32 cellular contexts compared by ENCODE assay signal in genomic region chr10:5045095-5045494, GRCh38. TPM values are rescaled to one million over a fixed set of nuclear protein-coding genes. Genes with fewer than 3 reads are reported as not detected.
"Had no signal": no experiment of that assay in that cellular context is flagged by ENCODE, and none has a peak within 500 bp of the region (broad histone marks: within the 10 kb centered on the region; RNA-seq: fewer than 3 reads in every experiment).

No MANE protein-coding gene starts in this region.

- H3K27ac Mint-ChIP-seq: activated CD4-positive, alpha-beta memory T cell treated with anti-CD3 and anti-CD28 coated beads for 36 hours; activated CD4-positive, alpha-beta T cell treated with anti-CD3 and anti-CD28 coated beads, Interleukin-2, amount 10 ng/mL, durations not matched to agents 7 days and 5 days; activated naive CD4-positive, alpha-beta T cell treated with anti-CD3 and anti-CD28 coated beads, Interleukin-2, amount 50 U/mL, for 72 hours; activated naive CD8-positive, alpha-beta T cell treated with anti-CD3 and anti-CD28 coated beads, Interleukin-2, amount 50 U/mL, for 24 hours; T-cell had no signal

- ATAC-seq: activated naive CD4-positive, alpha-beta T cell treated with anti-CD3 and anti-CD28 coated beads, Interleukin-2, amount 50 U/mL, for 72 hours; activated naive CD8-positive, alpha-beta T cell treated with anti-CD3 and anti-CD28 coated beads, Interleukin-2, amount 50 U/mL, for 24 hours; activated T-cell treated with anti-CD3 and anti-CD28 coated beads, Interleukin-2, amount 50 U/mL, for 4 hours; body of pancreas; Panc1; Right ventricle myocardium inferior; T-cell had no signal

- H3K4me3 Mint-ChIP-seq: activated CD4-positive, alpha-beta memory T cell treated with anti-CD3 and anti-CD28 coated beads for 36 hours; activated CD4-positive, alpha-beta T cell treated with anti-CD3 and anti-CD28 coated beads, Interleukin-2, amount 10 ng/mL, durations not matched to agents 7 days and 5 days; activated naive CD8-positive, alpha-beta T cell treated with anti-CD3 and anti-CD28 coated beads, Interleukin-2, amount 50 U/mL, for 24 hours; activated T-cell treated with anti-CD3 and anti-CD28 coated beads, Interleukin-2, amount 50 U/mL, for 4 hours; T-cell had no signal

- H3K9me3 ChIP-seq: ascending aorta, body of pancreas had no signal

- H3K27ac ChIP-seq: ascending aorta, body of pancreas, KMS-11, SK-N-MC, VCaP had no signal

- H3K4me3 ChIP-seq: ascending aorta, body of pancreas, SK-N-MC had no signal

- H3K9me3 Mint-ChIP-seq: activated CD4-positive, alpha-beta memory T cell treated with anti-CD3 and anti-CD28 coated beads for 36 hours; activated CD4-positive, alpha-beta T cell treated with anti-CD3 and anti-CD28 coated beads, Interleukin-2, amount 10 ng/mL, durations not matched to agents 7 days and 5 days; activated naive CD4-positive, alpha-beta T cell treated with anti-CD3 and anti-CD28 coated beads, Interleukin-2, amount 50 U/mL, for 72 hours; activated naive CD8-positive, alpha-beta T cell treated with anti-CD3 and anti-CD28 coated beads, Interleukin-2, amount 50 U/mL, for 24 hours; activated T-cell treated with anti-CD3 and anti-CD28 coated beads, Interleukin-2, amount 50 U/mL, for 4 hours; T-cell had no signal

- H3K4me1 Mint-ChIP-seq: activated naive CD8-positive, alpha-beta T cell treated with anti-CD3 and anti-CD28 coated beads, Interleukin-2, amount 50 U/mL, for 24 hours; T-cell had no signal

- H3K27me3 ChIP-seq: ascending aorta, body of pancreas had no signal

- H3K9ac ChIP-seq: KMS-11 had no signal

- H3K4me2 ChIP-seq: KMS-11 had no signal

- H3K27me3 Mint-ChIP-seq: activated CD4-positive, alpha-beta T cell treated with anti-CD3 and anti-CD28 coated beads, Interleukin-2, amount 10 ng/mL, durations not matched to agents 7 days and 5 days; activated naive CD8-positive, alpha-beta T cell treated with anti-CD3 and anti-CD28 coated beads, Interleukin-2, amount 50 U/mL, for 24 hours had no signal

- H3K36me3 ChIP-seq: ascending aorta had no signal

- DNase-seq: activated CD4-positive, alpha-beta memory T cell treated with anti-CD3 and anti-CD28 coated beads for 36 hours; activated CD4-positive, alpha-beta T cell treated with anti-CD3 and anti-CD28 coated beads, Interleukin-2, amount 10 ng/mL, durations not matched to agents 7 days and 5 days; activated CD4-positive, CD25-positive, alpha-beta regulatory T cell; activated CD8-positive, alpha-beta memory T cell treated with anti-CD3 and anti-CD28 coated beads for 24 hours; activated effector memory CD4-positive, alpha-beta T cell treated with anti-CD3 and anti-CD28 coated beads, Interleukin-2, amount 50 U/mL, for 16 hours; activated naive CD4-positive, alpha-beta T cell treated with Interleukin-2 at 50 U/mL for 16 hours; activated naive CD8-positive, alpha-beta T cell treated with anti-CD3 and anti-CD28 coated beads, Interleukin-2, amount 50 U/mL, for 24 hours; activated T-cell treated with anti-CD3 and anti-CD28 coated beads, Interleukin-2, amount 50 U/mL, for 4 hours; amniotic stem cell; body of pancreas; MM.1S; NCI-H1105; NCI-H1436; NCI-H1694 treated with DMSO at 0.1 percent for 48 hours; NCI-H2029 treated with DMSO at 0.1 percent for 48 hours; NCI-H345; NCI-H510A; NCI-H526 treated with DMSO at 0.1 percent for 48 hours; NCI-H82; NK-92 treated with Interleukin-12 subunit alpha and Interleukin-12 subunit beta, amount 100 ng/mL, for 24 hours; OCI-M1; RPMI8226; T-cell; T-helper 2 cell; T1000 had no signal

RNA-seq across cellular contexts. Expression of gene AKR1C2, which starts 41.4 kb away (rescaled TPM):
- total RNA-seq: activated naive CD4-positive, alpha-beta T cell treated with anti-CD3 and anti-CD28 coated beads, Interleukin-2, amount 50 U/mL, for 72 hours had no signal
